Comparison of ENCODE assay signal across 15 cellular contexts in genomic region chr21:29083306-29083705, GRCh38. TPM values are rescaled to one million over a fixed set of nuclear protein-coding genes. Genes with fewer than 3 reads are reported as not detected.
DNase-seq lines count a peak whose midpoint lies in the region; ATAC-seq and TF ChIP-seq lines count a peak whose summit lies in the region.
"Had no signal": no experiment of that assay in that cellular context is flagged by ENCODE, and none has a peak within 500 bp of the region (broad histone marks: within the 10 kb centered on the region; RNA-seq: fewer than 3 reads in every experiment).

No MANE protein-coding gene starts in this region.

- H3K9me3 ChIP-seq in CD4-positive, CD25-positive, alpha-beta regulatory T cell (ENCODE audit: control insufficient read depth in 2 of 2, low read length in 2 of 2): no peaks in the 10 kb centered on the region
- H3K9me3 ChIP-seq in CD4-positive, alpha-beta T cell (ENCODE audit: control insufficient read depth, low read length): no peaks in the 10 kb centered on the region
- H3K9me3 ChIP-seq: A549 had no signal

- ATAC-seq in CD4-positive, CD25-positive, alpha-beta regulatory T cell (ENCODE audit: low read depth in 2 of 2): no peak
- ATAC-seq in CD4-positive, alpha-beta T cell (ENCODE audit: poor library complexity): no peak
- no peak for ATAC-seq in naive thymus-derived CD8-positive, alpha-beta T cell
- ATAC-seq: A549 had no signal

- DNase-seq in CD4-positive, CD25-positive, alpha-beta regulatory T cell: no peak
- no peak for DNase-seq in CD4-positive, alpha-beta T cell
- no peak for DNase-seq in HEK293T (ENCODE audit: extremely low spot score)
- no peak for DNase-seq in naive thymus-derived CD8-positive, alpha-beta T cell
- DNase-seq in NOMO-1 (lab: John Stamatoyannopoulos, UW; ENCODE audit: unreplicated experiment in 2 of 2): no peak
- no peak for DNase-seq in islet precursor cell
- DNase-seq: COR-L47, DMS153, EL, GOT3, H9, HFFc6 had no signal

- peaks cover 6% of the 10 kb centered on the region for H3K36me3 Mint-ChIP-seq in CD4-positive, CD25-positive, alpha-beta regulatory T cell
- peaks cover 11% of the 10 kb centered on the region for H3K36me3 Mint-ChIP-seq in CD4-positive, alpha-beta T cell (ENCODE audit: low read depth)
- peaks cover 0 to 7% (median 4%) of the 10 kb centered on the region in 3 donors for H3K36me3 Mint-ChIP-seq in naive thymus-derived CD8-positive, alpha-beta T cell

- TF ChIP-seq CTCF in CD4-positive, alpha-beta T cell (IDR thresholded peaks at IDR 0.05): no peak

- H3K27ac Mint-ChIP-seq in CD4-positive, CD25-positive, alpha-beta regulatory T cell: peak overlapping the region; percentile 5 to 74 (median 31)
- peak overlapping the region; percentile 82 for H3K27ac Mint-ChIP-seq in CD4-positive, alpha-beta T cell
- H3K27ac Mint-ChIP-seq in naive thymus-derived CD8-positive, alpha-beta T cell: peak overlapping the region in 8 of 10 donors; percentile 37 to 94 (median 66)
- H3K27ac Mint-ChIP-seq: H9, HFFc6 had no signal

- H3K9me3 Mint-ChIP-seq in CD4-positive, CD25-positive, alpha-beta regulatory T cell: no peaks in the 10 kb centered on the region
- H3K9me3 Mint-ChIP-seq in CD4-positive, alpha-beta T cell: no peaks in the 10 kb centered on the region
- H3K9me3 Mint-ChIP-seq in naive thymus-derived CD8-positive, alpha-beta T cell: peaks cover 0 to 3% (median 0%) of the 10 kb centered on the region in 9 donors
- H3K9me3 Mint-ChIP-seq: H9, HFFc6 had no signal

- CTCF ChIA-PET in CD4-positive, alpha-beta T cell (lab: Charles Lee): no interaction called here
- CTCF ChIA-PET in HEK293T (lab: Yijun Ruan, JAX): no interaction called here

- H3K27me3 Mint-ChIP-seq in CD4-positive, CD25-positive, alpha-beta regulatory T cell: peaks cover 6% of the 10 kb centered on the region
- H3K27me3 Mint-ChIP-seq in CD4-positive, alpha-beta T cell: no peaks in the 10 kb centered on the region
- H3K27me3 Mint-ChIP-seq in naive thymus-derived CD8-positive, alpha-beta T cell: no peaks in the 10 kb centered on the region

- peaks cover 28% of the 10 kb centered on the region for H3K4me1 ChIP-seq in CD4-positive, CD25-positive, alpha-beta regulatory T cell (ENCODE audit: control insufficient read depth, insufficient read depth, low read length, poor library complexity, severe bottlenecking)
- H3K4me1 ChIP-seq: A549 had no signal

- H3K4me1 Mint-ChIP-seq in CD4-positive, CD25-positive, alpha-beta regulatory T cell: peaks cover 10 to 46% (median 29%) of the 10 kb centered on the region in 4 donors
- H3K4me1 Mint-ChIP-seq in CD4-positive, alpha-beta T cell (ENCODE audit: low read depth): peaks cover 40% of the 10 kb centered on the region
- H3K4me1 Mint-ChIP-seq in naive thymus-derived CD8-positive, alpha-beta T cell: peaks cover 20 to 54% (median 41%) of the 10 kb centered on the region in 4 donors

- no peak overlapping the region for H3K4me3 ChIP-seq in CD4-positive, CD25-positive, alpha-beta regulatory T cell (ENCODE audit: low read depth, low read length)
- H3K4me3 ChIP-seq: A549 had no signal

- peak overlapping the region in 1 of 4 donors; percentile 44 for H3K4me3 Mint-ChIP-seq in CD4-positive, CD25-positive, alpha-beta regulatory T cell
- no peak overlapping the region for H3K4me3 Mint-ChIP-seq in CD4-positive, alpha-beta T cell
- H3K4me3 Mint-ChIP-seq in naive thymus-derived CD8-positive, alpha-beta T cell: no peak overlapping the region
- H3K4me3 Mint-ChIP-seq: CD14-positive monocyte, H9, HFFc6 had no signal

- H3K36me3 ChIP-seq in CD4-positive, CD25-positive, alpha-beta regulatory T cell (ENCODE audit: control insufficient read depth, insufficient read depth, low read length): no peaks in the 10 kb centered on the region

- no peaks in the 10 kb centered on the region for H3K27me3 ChIP-seq in CD4-positive, CD25-positive, alpha-beta regulatory T cell (ENCODE audit: control insufficient read depth, insufficient read depth, low read length)
- no peaks in the 10 kb centered on the region for H3K27me3 ChIP-seq in CD4-positive, alpha-beta T cell (ENCODE audit: control insufficient read depth, insufficient read depth, low read length)

- POLR2A ChIA-PET in CD4-positive, alpha-beta T cell (lab: Charles Lee): interaction anchor here (1.8 kb wide), 1 partner anchor 59 kb away, joined by 6 read pairs; the partner anchor contains the start of gene USP16
- POLR2A ChIA-PET in HEK293T (lab: Yijun Ruan, JAX): interaction anchor here (1.7 kb wide), 1 partner anchor 10 kb away, joined by 11 read pairs; the partner anchor contains the start of gene CCT8
- POLR2A ChIA-PET in naive thymus-derived CD8-positive, alpha-beta T cell (lab: Charles Lee): no interaction called here

- H3K27ac ChIP-seq in CD4-positive, CD25-positive, alpha-beta regulatory T cell (ENCODE audit: insufficient read depth, low read length, poor library complexity, severe bottlenecking): no peak overlapping the region
- H3K27ac ChIP-seq in CD4-positive, alpha-beta T cell (ENCODE audit: low read depth, low read length): no peak overlapping the region
- H3K27ac ChIP-seq: A549, HL-60 had no signal

- intact Hi-C loops in CD4-positive, alpha-beta T cell (cut with DNase I, micrococcal nuclease): no loop called here

TF ChIP-seq in HEK293T, 16 proteins besides CTCF, POLR2A, EP300 and RAD21:
- TF ChIP-seq SUZ12 (IDR thresholded peaks at IDR 0.05) (no peak), CTBP1 (IDR thresholded peaks at IDR 0.05; ENCODE audit: borderline replicate concordance) (no peak; the same call in 1 of the 2 replicates), SP1 (IDR thresholded peaks at IDR 0.05) (no peak), ARNT (IDR thresholded peaks at IDR 0.05) (no peak), HDGF (IDR thresholded peaks at IDR 0.05; ENCODE audit: borderline replicate concordance) (no peak), TARDBP (IDR thresholded peaks at IDR 0.05) (no peak), ELF4 (IDR thresholded peaks at IDR 0.05) (no peak), L3MBTL2 (conservative IDR thresholded peaks at IDR 0.05) (no peak)
- TF ChIP-seq, protein P1, sequence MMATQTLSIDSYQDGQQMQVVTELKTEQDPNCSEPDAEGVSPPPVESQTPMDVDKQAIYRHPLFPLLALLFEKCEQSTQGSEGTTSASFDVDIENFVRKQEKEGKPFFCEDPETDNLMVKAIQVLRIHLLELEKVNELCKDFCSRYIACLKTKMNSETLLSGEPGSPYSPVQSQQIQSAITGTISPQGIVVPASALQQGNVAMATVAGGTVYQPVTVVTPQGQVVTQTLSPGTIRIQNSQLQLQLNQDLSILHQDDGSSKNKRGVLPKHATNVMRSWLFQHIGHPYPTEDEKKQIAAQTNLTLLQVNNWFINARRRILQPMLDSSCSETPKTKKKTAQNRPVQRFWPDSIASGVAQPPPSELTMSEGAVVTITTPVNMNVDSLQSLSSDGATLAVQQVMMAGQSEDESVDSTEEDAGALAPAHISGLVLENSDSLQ (IDR thresholded peaks at IDR 0.05): peak; percentile 91

RNA-seq across cellular contexts. Expression of gene CCT8, which starts 9.9 kb away (rescaled TPM):
- 94.6 TPM for total RNA-seq in CD4-positive, CD25-positive, alpha-beta regulatory T cell
- polyA plus RNA-seq in CD4-positive, CD25-positive, alpha-beta regulatory T cell: 100 to 1,000 TPM; 134 to 165 (median 143) TPM
- total RNA-seq in CD4-positive, alpha-beta T cell: 100 to 1,000 TPM; 121 to 126 TPM
- 100 to 1,000 TPM; 145 to 148 TPM for total RNA-seq in naive thymus-derived CD8-positive, alpha-beta T cell
- polyA plus RNA-seq in naive thymus-derived CD8-positive, alpha-beta T cell: 100 to 1,000 TPM; 130 to 182 (median 168) TPM

RNA-seq across cellular contexts. Expression of gene MAP3K7CL, which starts 47.1 kb away (rescaled TPM):
- 24.6 TPM for total RNA-seq in CD4-positive, CD25-positive, alpha-beta regulatory T cell
- polyA plus RNA-seq in CD4-positive, CD25-positive, alpha-beta regulatory T cell: 1 to 10 TPM; 5.4 to 9.2 (median 6.2) TPM
- 1 to 10 TPM; 4.6 to 4.7 TPM for total RNA-seq in CD4-positive, alpha-beta T cell
- 10 to 100 TPM; 13.1 to 13.5 TPM for total RNA-seq in naive thymus-derived CD8-positive, alpha-beta T cell
- 1 to 10 TPM; 2.6 to 6.5 (median 5.4) TPM for polyA plus RNA-seq in naive thymus-derived CD8-positive, alpha-beta T cell
- total RNA-seq: H9 had no signal

RNA-seq across cellular contexts. Expression of gene USP16, which starts 58.8 kb away (rescaled TPM):
- 72.8 TPM for total RNA-seq in CD4-positive, CD25-positive, alpha-beta regulatory T cell
- polyA plus RNA-seq in CD4-positive, CD25-positive, alpha-beta regulatory T cell: 10 to 100 TPM; 22.6 to 37.6 (median 29.7) TPM
- 10 to 100 TPM; 79.7 to 81.7 TPM for total RNA-seq in CD4-positive, alpha-beta T cell
- 10 to 100 TPM; 62.0 to 62.6 TPM for total RNA-seq in naive thymus-derived CD8-positive, alpha-beta T cell
- 10 to 100 TPM; 20.0 to 21.9 (median 20.6) TPM for polyA plus RNA-seq in naive thymus-derived CD8-positive, alpha-beta T cell

Comparison
In these comparisons a context has a peak if more than half of its experiments do, and no peak if none do; other contexts are left out.
1. H3K27ac Mint-ChIP-seq: peak in every context shown above with its lines; median percentile 82 in CD4-positive, alpha-beta T cell; 66 in naive thymus-derived CD8-positive, alpha-beta T cell; 31 in CD4-positive, CD25-positive, alpha-beta regulatory T cell.